19 cellular contexts compared by ENCODE assay signal in genomic region chr1:55555971-55556370, GRCh38.
"Had no signal": no experiment of that assay in that cellular context is flagged by ENCODE, and none has a peak within 500 bp of the region (broad histone marks: within the 10 kb centered on the region; RNA-seq: fewer than 3 reads in every experiment).

No MANE protein-coding gene starts in this region.

- H3K27ac Mint-ChIP-seq: activated CD4-positive, alpha-beta T cell treated with anti-CD3 and anti-CD28 coated beads, Interleukin-2, amount 10 ng/mL, durations not matched to agents 24 days and 14 days; activated CD8-positive, alpha-beta T cell treated with anti-CD3 and anti-CD28 coated beads for 36 hours; activated naive CD4-positive, alpha-beta T cell treated with anti-CD3 and anti-CD28 coated beads, Interleukin-2, amount 10 ng/mL, durations not matched to agents 7 days and 5 days; activated naive CD8-positive, alpha-beta T cell treated with anti-CD3 and anti-CD28 coated beads, Interleukin-2, amount 50 U/mL, for 24 hours; immature natural killer cell; stimulated activated memory B cell treated with anti-CD40 and anti-IgM and Interleukin-4, amounts not matched to agents 10 μg/mL and 1 μg/mL and 100 μg/mL, for 72 hours had no signal

- H3K4me3 Mint-ChIP-seq: activated CD4-positive, alpha-beta T cell treated with anti-CD3 and anti-CD28 coated beads, Interleukin-2, amount 10 ng/mL, durations not matched to agents 24 days and 14 days; activated CD8-positive, alpha-beta T cell treated with anti-CD3 and anti-CD28 coated beads for 36 hours; activated naive CD4-positive, alpha-beta T cell treated with anti-CD3 and anti-CD28 coated beads, Interleukin-2, amount 10 ng/mL, durations not matched to agents 7 days and 5 days; activated naive CD8-positive, alpha-beta T cell treated with anti-CD3 and anti-CD28 coated beads, Interleukin-2, amount 50 U/mL, for 24 hours; activated T-cell treated with anti-CD3 and anti-CD28 coated beads, Interleukin-2, amount 50 U/mL, for 4 hours; immature natural killer cell; naive thymus-derived CD8-positive, alpha-beta T cell; stimulated activated memory B cell treated with anti-CD40 and anti-IgM and Interleukin-4, amounts not matched to agents 10 μg/mL and 1 μg/mL and 100 μg/mL, for 72 hours had no signal

- H3K27me3 Mint-ChIP-seq: activated CD4-positive, alpha-beta T cell treated with anti-CD3 and anti-CD28 coated beads, Interleukin-2, amount 10 ng/mL, durations not matched to agents 24 days and 14 days; activated naive CD4-positive, alpha-beta T cell treated with anti-CD3 and anti-CD28 coated beads, Interleukin-2, amount 10 ng/mL, durations not matched to agents 7 days and 5 days; activated naive CD8-positive, alpha-beta T cell treated with anti-CD3 and anti-CD28 coated beads, Interleukin-2, amount 50 U/mL, for 24 hours; stimulated activated memory B cell treated with anti-CD40 and anti-IgM and Interleukin-4, amounts not matched to agents 10 μg/mL and 1 μg/mL and 100 μg/mL, for 72 hours had no signal

- H3K36me3 Mint-ChIP-seq: activated naive CD4-positive, alpha-beta T cell treated with anti-CD3 and anti-CD28 coated beads, Interleukin-2, amount 10 ng/mL, durations not matched to agents 7 days and 5 days; immature natural killer cell; naive thymus-derived CD8-positive, alpha-beta T cell; stimulated activated memory B cell treated with anti-CD40 and anti-IgM and Interleukin-4, amounts not matched to agents 10 μg/mL and 1 μg/mL and 100 μg/mL, for 72 hours had no signal

- H3K4me3 ChIP-seq: gastrocnemius medialis, heart left ventricle, sigmoid colon, thoracic aorta had no signal

- H3K27me3 ChIP-seq: gastrocnemius medialis, heart left ventricle, sigmoid colon had no signal

- H3K27ac ChIP-seq: gastrocnemius medialis, heart left ventricle, sigmoid colon, thoracic aorta had no signal

- H3K4me1 ChIP-seq: sigmoid colon had no signal

- H3K9me3 ChIP-seq: gastrocnemius medialis, sigmoid colon, thoracic aorta had no signal

- H3K9me3 Mint-ChIP-seq: activated CD4-positive, alpha-beta T cell treated with anti-CD3 and anti-CD28 coated beads, Interleukin-2, amount 10 ng/mL, durations not matched to agents 24 days and 14 days; activated CD8-positive, alpha-beta T cell treated with anti-CD3 and anti-CD28 coated beads for 36 hours; activated naive CD4-positive, alpha-beta T cell treated with anti-CD3 and anti-CD28 coated beads, Interleukin-2, amount 10 ng/mL, durations not matched to agents 7 days and 5 days; activated naive CD8-positive, alpha-beta T cell treated with anti-CD3 and anti-CD28 coated beads, Interleukin-2, amount 50 U/mL, for 24 hours; activated T-cell treated with anti-CD3 and anti-CD28 coated beads, Interleukin-2, amount 50 U/mL, for 4 hours; immature natural killer cell; stimulated activated memory B cell treated with anti-CD40 and anti-IgM and Interleukin-4, amounts not matched to agents 10 μg/mL and 1 μg/mL and 100 μg/mL, for 72 hours had no signal

- H3K36me3 ChIP-seq: gastrocnemius medialis, heart left ventricle, sigmoid colon, thoracic aorta had no signal

- DNase-seq: activated CD4-positive, alpha-beta T cell treated with anti-CD3 and anti-CD28 coated beads, Interleukin-2, amount 10 ng/mL, durations not matched to agents 24 days and 14 days; activated CD4-positive, CD25-positive, alpha-beta regulatory T cell; activated CD8-positive, alpha-beta T cell treated with anti-CD3 and anti-CD28 coated beads for 36 hours; activated effector memory CD4-positive, alpha-beta T cell treated with Interleukin-2 at 50 U/mL for 16 hours; activated naive CD4-positive, alpha-beta T cell treated with anti-CD3 and anti-CD28 coated beads, Interleukin-2, amount 10 ng/mL, durations not matched to agents 7 days and 5 days; activated naive CD8-positive, alpha-beta T cell treated with anti-CD3 and anti-CD28 coated beads, Interleukin-2, amount 50 U/mL, for 24 hours; activated T-cell treated with anti-CD3 and anti-CD28 coated beads, Interleukin-2, amount 50 U/mL, for 4 hours; aorta; effector CD4-positive, alpha-beta T cell; gastrocnemius medialis; immature natural killer cell; mesenchymal stem cell; naive thymus-derived CD8-positive, alpha-beta T cell; sigmoid colon; stimulated activated CD4-positive, alpha-beta T cell treated with anti-CD3 and anti-CD28 coated beads, Interleukin-4, amount 100 ng/mL, for 4 hours; T1000 had no signal

- H3K4me1 Mint-ChIP-seq: activated CD4-positive, alpha-beta T cell treated with anti-CD3 and anti-CD28 coated beads, Interleukin-2, amount 10 ng/mL, durations not matched to agents 24 days and 14 days; activated naive CD4-positive, alpha-beta T cell treated with anti-CD3 and anti-CD28 coated beads, Interleukin-2, amount 10 ng/mL, durations not matched to agents 7 days and 5 days; activated naive CD8-positive, alpha-beta T cell treated with anti-CD3 and anti-CD28 coated beads, Interleukin-2, amount 50 U/mL, for 24 hours; naive thymus-derived CD8-positive, alpha-beta T cell; stimulated activated memory B cell treated with anti-CD40 and anti-IgM and Interleukin-4, amounts not matched to agents 10 μg/mL and 1 μg/mL and 100 μg/mL, for 72 hours had no signal
